Comparison of ENCODE assay signal across 8 cellular contexts in genomic region chr10:29496341-29497162, GRCh38.
DNase-seq lines count a peak whose midpoint lies in the region; ATAC-seq and TF ChIP-seq lines count a peak whose summit lies in the region.

No MANE protein-coding gene starts in this region.

- peak overlapping the region; percentile 31 for H3K27ac Mint-ChIP-seq in endothelial cell (ENCODE audit: unreplicated experiment)

- H3K4me3 Mint-ChIP-seq in endothelial cell (ENCODE audit: unreplicated experiment), result no peak overlapping the region

- TF ChIP-seq CTCF in endothelial cell (IDR thresholded peaks at IDR 0.05; ENCODE audit: unreplicated experiment), result peak; percentile 88

- POLR2A ChIA-PET in HEK293T (lab: Yijun Ruan, JAX), result no interaction called here

- H3K4me1 Mint-ChIP-seq in endothelial cell (ENCODE audit: unreplicated experiment), result peaks cover 11% of the 10 kb centered on the region

- DNase-seq in GM03348 (ENCODE audit: low spot score) (peak; percentile 88), HEK293T (ENCODE audit: extremely low spot score) (peak; percentile 67), NCI-H226 (peak; percentile 33), endothelial cell (ENCODE audit: low spot score) (peak; percentile 93), midbrain (lab: John Stamatoyannopoulos, UW) (peak; percentile 65)
- peak; percentile 86 for DNase-seq in activated CD8-positive, alpha-beta memory T cell treated with anti-CD3 and anti-CD28 coated beads for 24 hours
- DNase-seq in stimulated activated CD8-positive, alpha-beta memory T cell treated with anti-CD3 and anti-CD28 coated beads, Interleukin-4, amount 100 ng/mL, for 24 hours (ENCODE audit: low read depth), result peak; percentile 47

- peaks cover 3% of the 10 kb centered on the region for H3K27me3 Mint-ChIP-seq in endothelial cell (ENCODE audit: unreplicated experiment)

- CTCF ChIA-PET in HEK293T (lab: Yijun Ruan, JAX), result interaction anchor here (0.5 to 2.6 kb wide), 14 partner anchors 14 to 832 kb away, joined by 3 to 12 read pairs (median 3); no protein-coding TSS in a partner anchor

- H3K36me3 Mint-ChIP-seq in endothelial cell (ENCODE audit: low read depth, unreplicated experiment), result peaks cover 33% of the 10 kb centered on the region

- no peaks in the 10 kb centered on the region for H3K9me3 Mint-ChIP-seq in endothelial cell (ENCODE audit: unreplicated experiment)

- ATAC-seq in GM19467 (IDR thresholded peaks at IDR 0.05; ENCODE audit: unreplicated experiment), result no peak

TF ChIP-seq in HEK293T, 16 proteins besides CTCF, POLR2A, EP300 and RAD21:
- TF ChIP-seq FOXK2 (IDR thresholded peaks at IDR 0.05) (no peak), SUZ12 (IDR thresholded peaks at IDR 0.05) (no peak), L3MBTL2 (conservative IDR thresholded peaks at IDR 0.05) (no peak), FOXM1 (IDR thresholded peaks at IDR 0.05; ENCODE audit: borderline replicate concordance) (no peak), CTBP1 (IDR thresholded peaks at IDR 0.05; ENCODE audit: borderline replicate concordance) (no peak), SP1 (IDR thresholded peaks at IDR 0.05) (no peak), NFRKB (IDR thresholded peaks at IDR 0.05) (no peak), LEF1 (IDR thresholded peaks at IDR 0.05; ENCODE audit: borderline replicate concordance) (no peak), ZNF384 (IDR thresholded peaks at IDR 0.05) (no peak), TARDBP (IDR thresholded peaks at IDR 0.05) (no peak), ELF4 (IDR thresholded peaks at IDR 0.05) (no peak), HDGF (IDR thresholded peaks at IDR 0.05; ENCODE audit: borderline replicate concordance) (no peak), ARNT (IDR thresholded peaks at IDR 0.05) (no peak), FOXA1 (IDR thresholded peaks at IDR 0.05) (no peak), BHLHE40 (IDR thresholded peaks at IDR 0.05; ENCODE audit: borderline replicate concordance) (no peak)
- TF ChIP-seq, protein P1, sequence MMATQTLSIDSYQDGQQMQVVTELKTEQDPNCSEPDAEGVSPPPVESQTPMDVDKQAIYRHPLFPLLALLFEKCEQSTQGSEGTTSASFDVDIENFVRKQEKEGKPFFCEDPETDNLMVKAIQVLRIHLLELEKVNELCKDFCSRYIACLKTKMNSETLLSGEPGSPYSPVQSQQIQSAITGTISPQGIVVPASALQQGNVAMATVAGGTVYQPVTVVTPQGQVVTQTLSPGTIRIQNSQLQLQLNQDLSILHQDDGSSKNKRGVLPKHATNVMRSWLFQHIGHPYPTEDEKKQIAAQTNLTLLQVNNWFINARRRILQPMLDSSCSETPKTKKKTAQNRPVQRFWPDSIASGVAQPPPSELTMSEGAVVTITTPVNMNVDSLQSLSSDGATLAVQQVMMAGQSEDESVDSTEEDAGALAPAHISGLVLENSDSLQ (IDR thresholded peaks at IDR 0.05), result no peak
TF ChIP-seq in HEK293T: peak in this region for 0.

Comparison
In these comparisons a context has a peak if more than half of its experiments do, and no peak if none do; other contexts are left out.
1. DNase-seq: peak in every context shown above with its lines; median percentile 93 in endothelial cell; 88 in GM03348; 86 in activated CD8-positive, alpha-beta memory T cell treated with anti-CD3 and anti-CD28 coated beads for 24 hours; 67 in HEK293T; 65 in midbrain; 47 in stimulated activated CD8-positive, alpha-beta memory T cell treated with anti-CD3 and anti-CD28 coated beads, Interleukin-4, amount 100 ng/mL, for 24 hours; 33 in NCI-H226.